ENCODE assay signal across 1 cellular context in the genomic region with DNA sequence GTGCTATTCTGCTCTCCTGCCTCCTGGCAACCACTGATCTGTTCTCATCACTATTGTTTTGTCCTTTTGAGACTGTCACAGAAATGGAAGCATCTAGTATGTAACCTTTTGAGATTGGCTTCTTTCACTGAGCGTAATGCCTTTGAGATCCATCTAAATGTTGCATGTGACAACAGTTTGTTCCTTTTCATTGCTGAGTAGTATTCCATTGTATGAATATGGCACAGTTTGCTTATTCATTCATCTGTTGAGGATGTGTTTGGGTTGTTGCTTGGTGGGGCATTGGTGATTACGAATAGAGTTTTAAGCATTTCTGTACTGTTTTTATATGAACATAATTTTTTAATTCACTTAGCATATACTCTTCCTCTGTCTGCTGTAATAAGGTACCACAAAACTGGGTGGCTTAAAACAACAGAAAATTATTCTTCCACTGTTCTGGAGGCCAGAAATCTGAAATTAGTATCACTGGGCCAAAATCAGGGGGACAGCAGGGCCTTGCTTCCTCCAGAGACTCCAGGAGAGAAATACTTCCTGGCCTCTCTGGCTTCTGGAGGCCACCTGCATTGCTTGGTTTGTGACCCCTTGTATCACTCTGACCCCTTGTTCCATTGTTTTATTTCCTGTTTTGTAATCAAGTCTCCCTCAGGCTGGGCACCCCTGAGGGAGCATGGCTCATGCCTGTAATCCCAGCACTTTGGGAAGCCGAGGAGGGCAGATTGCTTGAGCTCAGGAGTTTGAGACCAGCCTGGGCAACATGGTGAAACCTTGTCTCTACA.
A peak's percentile ranks its signal among the peaks of the same experiment; 100 is the strongest.
TF ChIP-seq lines count a peak whose summit lies in the region.

No MANE protein-coding gene starts in this region.

TF ChIP-seq in HEK293, 187 proteins besides CTCF, POLR2A, EP300 and RAD21 (continued from another document):
- TF ChIP-seq, protein P1, sequence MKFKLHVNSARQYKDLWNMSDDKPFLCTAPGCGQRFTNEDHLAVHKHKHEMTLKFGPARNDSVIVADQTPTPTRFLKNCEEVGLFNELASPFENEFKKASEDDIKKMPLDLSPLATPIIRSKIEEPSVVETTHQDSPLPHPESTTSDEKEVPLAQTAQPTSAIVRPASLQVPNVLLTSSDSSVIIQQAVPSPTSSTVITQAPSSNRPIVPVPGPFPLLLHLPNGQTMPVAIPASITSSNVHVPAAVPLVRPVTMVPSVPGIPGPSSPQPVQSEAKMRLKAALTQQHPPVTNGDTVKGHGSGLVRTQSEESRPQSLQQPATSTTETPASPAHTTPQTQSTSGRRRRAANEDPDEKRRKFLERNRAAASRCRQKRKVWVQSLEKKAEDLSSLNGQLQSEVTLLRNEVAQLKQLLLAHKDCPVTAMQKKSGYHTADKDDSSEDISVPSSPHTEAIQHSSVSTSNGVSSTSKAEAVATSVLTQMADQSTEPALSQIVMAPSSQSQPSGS (tag by site-specific recombination; IDR thresholded peaks at IDR 0.05; ENCODE audit: low read depth) = no peak
- TF ChIP-seq HOXD13 (CRISPR knock-in tag; IDR thresholded peaks at IDR 0.05; ENCODE audit: borderline replicate concordance) (no peak), ZNF266 (tag by site-specific recombination; IDR thresholded peaks at IDR 0.05; ENCODE audit: low read depth) (no peak), ZNF146 (tag by site-specific recombination; IDR thresholded peaks at IDR 0.05) (peak; percentile 99), ZEB2 (tag by site-specific recombination; IDR thresholded peaks at IDR 0.05) (no peak)
- TF ChIP-seq, protein P2, sequence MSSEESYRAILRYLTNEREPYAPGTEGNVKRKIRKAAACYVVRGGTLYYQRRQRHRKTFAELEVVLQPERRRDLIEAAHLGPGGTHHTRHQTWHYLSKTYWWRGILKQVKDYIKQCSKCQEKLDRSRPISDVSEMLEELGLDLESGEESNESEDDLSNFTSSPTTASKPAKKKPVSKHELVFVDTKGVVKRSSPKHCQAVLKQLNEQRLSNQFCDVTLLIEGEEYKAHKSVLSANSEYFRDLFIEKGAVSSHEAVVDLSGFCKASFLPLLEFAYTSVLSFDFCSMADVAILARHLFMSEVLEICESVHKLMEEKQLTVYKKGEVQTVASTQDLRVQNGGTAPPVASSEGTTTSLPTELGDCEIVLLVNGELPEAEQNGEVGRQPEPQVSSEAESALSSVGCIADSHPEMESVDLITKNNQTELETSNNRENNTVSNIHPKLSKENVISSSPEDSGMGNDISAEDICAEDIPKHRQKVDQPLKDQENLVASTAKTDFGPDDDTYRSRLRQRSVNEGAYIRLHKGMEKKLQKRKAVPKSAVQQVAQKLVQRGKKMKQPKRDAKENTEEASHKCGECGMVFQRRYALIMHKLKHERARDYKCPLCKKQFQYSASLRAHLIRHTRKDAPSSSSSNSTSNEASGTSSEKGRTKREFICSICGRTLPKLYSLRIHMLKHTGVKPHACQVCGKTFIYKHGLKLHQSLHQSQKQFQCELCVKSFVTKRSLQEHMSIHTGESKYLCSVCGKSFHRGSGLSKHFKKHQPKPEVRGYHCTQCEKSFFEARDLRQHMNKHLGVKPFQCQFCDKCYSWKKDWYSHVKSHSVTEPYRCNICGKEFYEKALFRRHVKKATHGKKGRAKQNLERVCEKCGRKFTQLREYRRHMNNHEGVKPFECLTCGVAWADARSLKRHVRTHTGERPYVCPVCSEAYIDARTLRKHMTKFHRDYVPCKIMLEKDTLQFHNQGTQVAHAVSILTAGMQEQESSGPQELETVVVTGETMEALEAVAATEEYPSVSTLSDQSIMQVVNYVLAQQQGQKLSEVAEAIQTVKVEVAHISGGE (tag by site-specific recombination; conservative IDR thresholded peaks at IDR 0.05; ENCODE audit: low read depth) = no peak
